31 cellular contexts compared by ENCODE assay signal in genomic region chr9:35679766-35680330, GRCh38. TPM values are rescaled to one million over a fixed set of nuclear protein-coding genes. Genes with fewer than 3 reads are reported as not detected.
DNase-seq lines count a peak whose midpoint lies in the region; ATAC-seq and TF ChIP-seq lines count a peak whose summit lies in the region.
"Had no signal": no experiment of that assay in that cellular context is flagged by ENCODE, and none has a peak within 500 bp of the region (broad histone marks: within the 10 kb centered on the region; RNA-seq: fewer than 3 reads in every experiment).

No MANE protein-coding gene starts in this region.

- H3K4me2 ChIP-seq in SK-N-SH (no peak overlapping the region), trophoblast cell (ENCODE audit: low read length) (no peak overlapping the region)

- peaks cover 3% of the 10 kb centered on the region for H3K79me1 ChIP-seq in trophoblast cell (ENCODE audit: low read length)

- DNase-seq in SK-N-SH (no peak), ascending aorta (ENCODE audit: low spot score in 2 of 2) (no peak), trophoblast cell (no peak), transverse colon (no peak), DMS53 (lab: John Stamatoyannopoulos, UW) (no peak), GOT3 (lab: John Stamatoyannopoulos, UW) (no peak)
- DNase-seq in naive thymus-derived CD4-positive, alpha-beta T cell: no peak
- DNase-seq: activated CD4-positive, alpha-beta T cell treated with anti-CD3 and anti-CD28 coated beads for 1 hour; activated CD8-positive, alpha-beta T cell treated with anti-CD3 and anti-CD28 coated beads, Interleukin-2, amount 10 ng/mL, durations not matched to agents 7 days and 5 days; activated naive CD4-positive, alpha-beta T cell treated with anti-CD3 and anti-CD28 coated beads, Interleukin-2, amount 50 U/mL, for 16 hours; amniotic stem cell; Calu3; cortex of kidney; DMS79 treated with DMSO at 0.1 percent for 48 hours; effector memory CD4-positive, alpha-beta T cell; glutamatergic neuron; GM23248; NCI-H1694; PC-3; stimulated activated CD4-positive, alpha-beta T cell treated with anti-CD3 and anti-CD28 coated beads, Interleukin-2, amount 100 ng/mL, for 24 hours; T-helper 2 cell; upper lobe of right lung had no signal

- H3K9me3 Mint-ChIP-seq in naive thymus-derived CD4-positive, alpha-beta T cell: no peaks in the 10 kb centered on the region
- H3K9me3 Mint-ChIP-seq: activated T-helper 2 cell treated with anti-CD3 and anti-CD28 coated beads, Interferon-gamma antibody, Interleukin-2, Interleukin-4, amounts not matched to agents 10 μg/mL and 5 μg/mL and 100 μg/mL, durations not matched to agents 14 hours and 24 hours and 36 hours had no signal

- no peak for TF ChIP-seq EP300 in SK-N-SH (IDR thresholded peaks at IDR 0.05; ENCODE audit: borderline replicate concordance in 1 of 2, low read depth in 1 of 2, low read length in 1 of 2)
- no peak for TF ChIP-seq EP300 in transverse colon (IDR thresholded peaks at IDR 0.05; ENCODE audit: low read depth)

- H2BK12ac ChIP-seq in trophoblast cell (ENCODE audit: low read length): no peak overlapping the region

- H2AFZ ChIP-seq in SK-N-SH (ENCODE audit: low read depth): no peak overlapping the region
- H2AFZ ChIP-seq in trophoblast cell (ENCODE audit: insufficient read depth, low read length, poor library complexity): no peak overlapping the region
- H2AFZ ChIP-seq: GM23248, parathyroid adenoma had no signal

- H3K23ac ChIP-seq in trophoblast cell (ENCODE audit: low read length): no peak overlapping the region

- intact Hi-C loops in ascending aorta (cut with DNase I): loop anchor here (2.0 kb wide), 1 partner anchor 15 kb away; the partner anchor contains the start of gene ARHGEF39
- intact Hi-C loops in transverse colon (cut with DNase I; ENCODE audit: low total_unique reads): no loop called here
- intact Hi-C loops in naive thymus-derived CD4-positive, alpha-beta T cell (cut with micrococcal nuclease): no loop called here

- in situ Hi-C loops in transverse colon (cut with MboI; ENCODE audit: low pct_ligation_motif_present in 1 of 4, low pct_unique_long_range_greater_than_20kb in 1 of 4, low sequenced_read_pairs in 3 of 4): loop anchor here in 1 of 4 donors (25.0 kb wide), 1 partner anchor 693 kb away; the partner anchor contains the start of gene DNAJB5

- peaks cover 0 to 16% (median 3%) of the 10 kb centered on the region in 5 donors for H3K27me3 Mint-ChIP-seq in naive thymus-derived CD4-positive, alpha-beta T cell

- no peak overlapping the region for H4K12ac ChIP-seq in trophoblast cell (ENCODE audit: low read depth, low read length)

- TF ChIP-seq POLR2A in transverse colon (IDR thresholded peaks at IDR 0.05): no peak

- no peak overlapping the region for H4K91ac ChIP-seq in trophoblast cell (ENCODE audit: low read depth, low read length)

- H3K9ac ChIP-seq in SK-N-SH (no peak overlapping the region), trophoblast cell (ENCODE audit: low read length) (no peak overlapping the region)
- H3K9ac ChIP-seq: GM23248, parathyroid adenoma had no signal

- H3K27ac ChIP-seq in SK-N-SH (ENCODE audit: low read depth in 2 of 2, low read length in 1 of 2) (no peak overlapping the region), ascending aorta (peak overlapping the region; percentile 54 to 97), trophoblast cell (ENCODE audit: low read depth, low read length) (no peak overlapping the region), transverse colon (peak overlapping the region in 3 of 4 donors; percentile 91 to 95 (median 92))
- H3K27ac ChIP-seq in naive thymus-derived CD4-positive, alpha-beta T cell (ENCODE audit: low read depth, low read length): no peak overlapping the region
- H3K27ac ChIP-seq: 22Rv1, parathyroid adenoma, right atrium auricular region, upper lobe of right lung had no signal

- H3K9me3 ChIP-seq in SK-N-SH (no peaks in the 10 kb centered on the region), ascending aorta (no peaks in the 10 kb centered on the region), trophoblast cell (ENCODE audit: insufficient read depth, low read depth, low read length) (no peaks in the 10 kb centered on the region), transverse colon (no peaks in the 10 kb centered on the region)
- no peaks in the 10 kb centered on the region for H3K9me3 ChIP-seq in naive thymus-derived CD4-positive, alpha-beta T cell (ENCODE audit: control insufficient read depth in 2 of 3, low read length in 3 of 3)
- H3K9me3 ChIP-seq: right atrium auricular region, upper lobe of right lung had no signal

- no peak overlapping the region for H2BK5ac ChIP-seq in trophoblast cell (ENCODE audit: low read depth, low read length, poor library complexity)

- H3K36me3 ChIP-seq in SK-N-SH (replicated peaks in 1 of 2; ENCODE audit: control insufficient read depth in 1 of 2, insufficient read depth in 2 of 2, low read length in 1 of 2) (peaks cover 17 to 23% of the 10 kb centered on the region in 2 experiments), ascending aorta (peaks cover 29 to 30% of the 10 kb centered on the region in 2 donors), trophoblast cell (ENCODE audit: control insufficient read depth in 1 of 2, insufficient read depth in 2 of 2, low read length in 2 of 2) (peaks cover 24 to 33% of the 10 kb centered on the region in 2 experiments), transverse colon (no peaks in the 10 kb centered on the region)
- peaks cover 0 to 7% (median 0%) of the 10 kb centered on the region in 3 experiments for H3K36me3 ChIP-seq in naive thymus-derived CD4-positive, alpha-beta T cell (ENCODE audit: control insufficient read depth in 2 of 3, insufficient read depth in 3 of 3, low read length in 3 of 3)

- peaks cover 5 to 13% (median 9%) of the 10 kb centered on the region in 7 donors for H3K4me1 Mint-ChIP-seq in naive thymus-derived CD4-positive, alpha-beta T cell

- TF ChIP-seq RAD21 in SK-N-SH (IDR thresholded peaks at IDR 0.05; ENCODE audit: low read length): no peak

- CTCF ChIA-PET in SK-N-SH (lab: Yijun Ruan, JAX): interaction anchor here (0.9 to 1.2 kb wide), 4 partner anchors 21 to 76 kb away, joined by 3 to 6 read pairs (median 4); partner anchors contain the start of genes CCDC107 and RMRP
- CTCF ChIA-PET in naive thymus-derived CD4-positive, alpha-beta T cell (lab: Charles Lee): no interaction called here

- H3K4me1 ChIP-seq in SK-N-SH (ENCODE audit: control insufficient read depth in 1 of 2, insufficient read depth in 2 of 2, low read depth in 1 of 2, low read length in 1 of 2) (peaks cover 4 to 7% of the 10 kb centered on the region in 2 experiments; a peak in 1 of 4 replicates), ascending aorta (peaks cover 17 to 45% of the 10 kb centered on the region in 2 donors), trophoblast cell (ENCODE audit: control insufficient read depth in 1 of 2, insufficient read depth in 2 of 2, low read length in 2 of 2) (peaks cover 5 to 11% of the 10 kb centered on the region in 2 experiments), transverse colon (peaks cover 6 to 16% (median 13%) of the 10 kb centered on the region in 4 donors)
- H3K4me1 ChIP-seq in naive thymus-derived CD4-positive, alpha-beta T cell (ENCODE audit: control insufficient read depth in 2 of 2, insufficient read depth in 2 of 2, low read length in 2 of 2): peaks cover 0 to 11% of the 10 kb centered on the region in 2 donors
- H3K4me1 ChIP-seq: parathyroid adenoma had no signal

- H3K14ac ChIP-seq in trophoblast cell (ENCODE audit: low read length): no peak overlapping the region

- H3K9me2 ChIP-seq in SK-N-SH: no peaks in the 10 kb centered on the region

- peak; percentile 24 for ATAC-seq in SK-N-SH treated with all-trans-retinoic acid at 6 μM for 48 hours
- no peak for ATAC-seq in naive thymus-derived CD4-positive, alpha-beta T cell
- ATAC-seq: activated CD8-positive, alpha-beta T cell treated with anti-CD3 and anti-CD28 coated beads, Interleukin-2, amount 10 ng/mL, durations not matched to agents 7 days and 5 days; left lobe of liver; PC-3; upper lobe of right lung had no signal

- H3K4me3 ChIP-seq in SK-N-SH (ENCODE audit: low read depth in 2 of 2, low read length in 1 of 2) (no peak overlapping the region), ascending aorta (no peak overlapping the region), trophoblast cell (ENCODE audit: low read depth, low read length) (peak overlapping the region; percentile 20), transverse colon (no peak overlapping the region)
- no peak overlapping the region for H3K4me3 ChIP-seq in naive thymus-derived CD4-positive, alpha-beta T cell (ENCODE audit: low read length)
- H3K4me3 ChIP-seq: GM23248, right atrium auricular region, upper lobe of right lung had no signal

- peaks cover 15% of the 10 kb centered on the region for H4K20me1 ChIP-seq in SK-N-SH (ENCODE audit: insufficient read depth)

- H3K27me3 ChIP-seq in SK-N-SH (ENCODE audit: insufficient read depth) (no peaks in the 10 kb centered on the region), ascending aorta (no peaks in the 10 kb centered on the region), trophoblast cell (ENCODE audit: insufficient read depth, low read length) (no peaks in the 10 kb centered on the region), transverse colon (no peaks in the 10 kb centered on the region)
- no peaks in the 10 kb centered on the region for H3K27me3 ChIP-seq in naive thymus-derived CD4-positive, alpha-beta T cell (ENCODE audit: control insufficient read depth in 2 of 2, insufficient read depth in 2 of 2, low read length in 2 of 2)
- H3K27me3 ChIP-seq: right atrium auricular region, upper lobe of right lung had no signal

- no peak overlapping the region for H3K27ac Mint-ChIP-seq in naive thymus-derived CD4-positive, alpha-beta T cell
- H3K27ac Mint-ChIP-seq: activated CD8-positive, alpha-beta T cell treated with anti-CD3 and anti-CD28 coated beads, Interleukin-2, amount 10 ng/mL, durations not matched to agents 7 days and 5 days; activated T-helper 2 cell treated with anti-CD3 and anti-CD28 coated beads, Interferon-gamma antibody, Interleukin-2, Interleukin-4, amounts not matched to agents 10 μg/mL and 5 μg/mL and 100 μg/mL, durations not matched to agents 14 hours and 24 hours and 36 hours had no signal

- peaks cover 0 to 4% (median 0%) of the 10 kb centered on the region in 5 donors for H3K36me3 Mint-ChIP-seq in naive thymus-derived CD4-positive, alpha-beta T cell

- H2BK120ac ChIP-seq in trophoblast cell (ENCODE audit: insufficient read depth, low read length, poor library complexity): no peak overlapping the region

- no peak overlapping the region for H3K4ac ChIP-seq in trophoblast cell (ENCODE audit: low read depth, low read length)

- 96% methylated on average over 8 of the region's 8 CpGs for WGBS in SK-N-SH (ENCODE audit: low lambda C conversion rate)
- WGBS in trophoblast cell (ENCODE audit: extremely low coverage, insufficient coverage, insufficient read length): no CpG with 5 or more reads among the region's 8 CpGs
- WGBS in transverse colon (ENCODE audit: low coverage in 1 of 2), 2 donors: 20 to 85% methylated on average over 1 to 8 of the region's 8 CpGs

- no peak overlapping the region for H3K4me3 Mint-ChIP-seq in naive thymus-derived CD4-positive, alpha-beta T cell
- H3K4me3 Mint-ChIP-seq: activated CD8-positive, alpha-beta T cell treated with anti-CD3 and anti-CD28 coated beads, Interleukin-2, amount 10 ng/mL, durations not matched to agents 7 days and 5 days; CD14-positive monocyte had no signal

- no peak overlapping the region for H4K8ac ChIP-seq in trophoblast cell (ENCODE audit: low read depth, low read length)

- H2AK5ac ChIP-seq in trophoblast cell (ENCODE audit: low read length): no peak overlapping the region

- H3K79me2 ChIP-seq in SK-N-SH (ENCODE audit: insufficient read depth) (no peaks in the 10 kb centered on the region), trophoblast cell (ENCODE audit: control insufficient read depth, insufficient read depth, low read length, poor library complexity) (no peaks in the 10 kb centered on the region)
- H3K79me2 ChIP-seq: parathyroid adenoma had no signal

- no peak overlapping the region for H3K18ac ChIP-seq in trophoblast cell (ENCODE audit: low read length)

- POLR2A ChIA-PET in SK-N-SH (lab: Yijun Ruan, JAX): interaction anchor here (1.0 to 1.7 kb wide), 2 partner anchors 11 to 22 kb away, joined by 3 to 4 read pairs; partner anchors contain the start of genes CCDC107 and RMRP
- POLR2A ChIA-PET in naive thymus-derived CD4-positive, alpha-beta T cell (lab: Charles Lee): interaction anchor here (1.0 kb wide), 1 partner anchor 15 kb away, joined by 3 read pairs; the partner anchor contains the start of gene ARHGEF39

- H3F3A ChIP-seq in SK-N-SH (replicated peaks; ENCODE audit: insufficient read depth): peaks cover 36% of the 10 kb centered on the region

- TF ChIP-seq CTCF in SK-N-SH (IDR thresholded peaks at IDR 0.05) (no peak), ascending aorta (IDR thresholded peaks at IDR 0.05) (no peak), transverse colon (IDR thresholded peaks at IDR 0.05) (no peak)

RNA-seq across cellular contexts. Expression of gene CA9, which starts 6.1 kb away (rescaled TPM):
- 0.99 and 1.4 TPM in 2 replicates for polyA plus RNA-seq in SK-N-SH (2012; rRNA removed)
- 0.50 and 1.1 TPM in 2 replicates for polyA plus RNA-seq in SK-N-SH (2012; cell fraction: cytosol; rRNA removed)
- 0.95 and 1.0 TPM in 2 replicates for polyA plus RNA-seq in SK-N-SH (2012; cell fraction: nucleus; rRNA removed)
- total RNA-seq in ascending aorta (3.9 TPM), transverse colon (not detected)
- polyA plus RNA-seq in trophoblast cell (2013): 0.53 and 0.75 TPM in 2 replicates
- under 1 TPM in 1 of 5 experiments, not detected in 4; 0.36 TPM for total RNA-seq in naive thymus-derived CD4-positive, alpha-beta T cell
- polyA plus RNA-seq in naive thymus-derived CD4-positive, alpha-beta T cell: not detected
- total RNA-seq: epithelial cell of proximal tubule had no signal
- polyA plus RNA-seq: CD14-positive monocyte, neural cell had no signal

RNA-seq across cellular contexts. Expression of gene TPM2, which starts 9.9 kb away (rescaled TPM):
- polyA plus RNA-seq in SK-N-SH (2012; rRNA removed): 589 and 620 TPM in 2 replicates
- 525 and 639 TPM in 2 replicates for polyA plus RNA-seq in SK-N-SH (2012; cell fraction: cytosol; rRNA removed)
- polyA plus RNA-seq in SK-N-SH (2012; cell fraction: nucleus; rRNA removed): 1,146 and 1,394 TPM in 2 replicates
- total RNA-seq in ascending aorta: 1,923 TPM
- polyA plus RNA-seq in trophoblast cell (2013): 307 and 309 TPM in 2 replicates
- total RNA-seq in transverse colon: 1,000 to 10,000 TPM in 1 of 4 donors, 100 to 1,000 TPM in 3; 493 to 2,531 (median 633) TPM
- total RNA-seq in naive thymus-derived CD4-positive, alpha-beta T cell: 100 to 1,000 TPM in 2 of 5 experiments, 10 to 100 TPM in 3; 15.0 to 136 (median 47.6) TPM
- under 1 TPM in 1 of 2 donors, not detected in 1; 0.87 TPM for polyA plus RNA-seq in naive thymus-derived CD4-positive, alpha-beta T cell
- polyA plus RNA-seq: CD14-positive monocyte, neural cell had no signal

RNA-seq across cellular contexts. Expression of gene ARHGEF39, which starts 14.9 kb away (rescaled TPM):
- 4.9 and 5.2 TPM in 2 replicates for polyA plus RNA-seq in SK-N-SH (2012; rRNA removed)
- polyA plus RNA-seq in SK-N-SH (2012; cell fraction: cytosol; rRNA removed): 1.9 and 2.5 TPM in 2 replicates
- 18.4 and 21.3 TPM in 2 replicates for polyA plus RNA-seq in SK-N-SH (2012; cell fraction: nucleus; rRNA removed)
- 1.1 TPM for total RNA-seq in ascending aorta
- polyA plus RNA-seq in trophoblast cell (2013): 6.7 and 7.0 TPM in 2 replicates
- total RNA-seq in transverse colon: 1 to 10 TPM; 1.6 to 7.4 (median 5.8) TPM
- 10 to 100 TPM in 1 of 5 experiments, 1 to 10 TPM in 1, under 1 TPM in 1, not detected in 2; 0.11 to 10.4 (median 1.0) TPM for total RNA-seq in naive thymus-derived CD4-positive, alpha-beta T cell
- polyA plus RNA-seq in naive thymus-derived CD4-positive, alpha-beta T cell: under 1 TPM; 0.12 to 0.44 TPM

RNA-seq across cellular contexts. Expression of gene CCDC107, which starts 21.8 kb away (rescaled TPM):
- polyA plus RNA-seq in SK-N-SH (2012; rRNA removed): 20.9 and 22.0 TPM in 2 replicates
- polyA plus RNA-seq in SK-N-SH (2012; cell fraction: cytosol; rRNA removed): 18.4 and 19.9 TPM in 2 replicates
- polyA plus RNA-seq in SK-N-SH (2012; cell fraction: nucleus; rRNA removed): 23.6 and 25.8 TPM in 2 replicates
- total RNA-seq in ascending aorta (67.6 TPM), transverse colon (10 to 100 TPM; 32.0 to 50.1 (median 37.2) TPM)
- polyA plus RNA-seq in trophoblast cell (2013): 10.1 and 10.2 TPM in 2 replicates
- 10 to 100 TPM; 12.0 to 37.4 (median 16.4) TPM for total RNA-seq in naive thymus-derived CD4-positive, alpha-beta T cell
- polyA plus RNA-seq in naive thymus-derived CD4-positive, alpha-beta T cell: 10 to 100 TPM; 49.1 to 65.7 TPM

RNA-seq across cellular contexts. Expression of gene RMRP, which starts 22.0 kb away (rescaled TPM):
- polyA plus RNA-seq in SK-N-SH (2012; rRNA removed): 64.9 and 157 TPM in 2 replicates
- not detected in 2 replicates for polyA plus RNA-seq in SK-N-SH (2012; cell fraction: cytosol; rRNA removed)
- polyA plus RNA-seq in SK-N-SH (2012; cell fraction: nucleus; rRNA removed): 125 TPM in 1 of 2 replicates, not detected in the other
- total RNA-seq in ascending aorta: 17,070 TPM
- 3.3 and 5.7 TPM in 2 replicates for polyA plus RNA-seq in trophoblast cell (2013)
- total RNA-seq in transverse colon: 1,000 to 10,000 TPM; 1,115 to 7,222 (median 2,718) TPM
- total RNA-seq in naive thymus-derived CD4-positive, alpha-beta T cell: over 10,000 TPM in 1 of 5 experiments, 1,000 to 10,000 TPM in 4; 5,750 to 11,273 (median 9,225) TPM
- polyA plus RNA-seq in naive thymus-derived CD4-positive, alpha-beta T cell: 10 to 100 TPM in 1 of 2 donors, not detected in 1; 49.2 TPM
- polyA plus RNA-seq: GM23248, neural cell had no signal

Comparison
In these comparisons a context has a peak if more than half of its experiments do, and no peak if none do; other contexts are left out.
1. H3K27ac ChIP-seq: peak in ascending aorta (2 of 2) and transverse colon (3 of 4); none in SK-N-SH (0 of 2), trophoblast cell (single experiment) and naive thymus-derived CD4-positive, alpha-beta T cell (single experiment).